In genomic region chr9:19701274-19701673, GRCh38 we compare ENCODE assay signal across 23 cellular contexts.
"Had no signal": no experiment of that assay in that cellular context is flagged by ENCODE, and none has a peak within 500 bp of the region (broad histone marks: within the 10 kb centered on the region; RNA-seq: fewer than 3 reads in every experiment).

No MANE protein-coding gene starts in this region.

- H2AFZ ChIP-seq: neural progenitor cell, parathyroid adenoma had no signal

- H3K79me2 ChIP-seq: parathyroid adenoma had no signal

- H3K27ac ChIP-seq: colonic mucosa, esophagus muscularis mucosa, foreskin keratinocyte, gastroesophageal sphincter, heart right ventricle, neural progenitor cell, parathyroid adenoma, right lobe of liver, testis, tibial artery had no signal

- H3K9me3 ChIP-seq: colonic mucosa, esophagus muscularis mucosa, gastroesophageal sphincter, heart right ventricle, right lobe of liver, testis, tibial artery had no signal

- H3K36me3 ChIP-seq: colonic mucosa, esophagus muscularis mucosa, gastroesophageal sphincter, heart right ventricle, neural progenitor cell, right lobe of liver, tibial artery had no signal

- DNase-seq: colonic mucosa; effector memory CD4-positive, alpha-beta T cell; foreskin keratinocyte; glutamatergic neuron; heart right ventricle; left colon; left ventricle myocardium superior; mesenchymal stem cell; naive thymus-derived CD4-positive, alpha-beta T cell; right lobe of liver; small intestine; stimulated activated CD4-positive, alpha-beta T cell treated with anti-CD3 and anti-CD28 coated beads, Interleukin-15, amount 100 ng/mL, for 24 hours; stimulated activated CD4-positive, alpha-beta T cell treated with anti-CD3 and anti-CD28 coated beads, Interleukin-2, amount 100 ng/mL, for 48 hours; stimulated activated naive B cell treated with anti-CD40 and anti-IgM and Interleukin-4, amounts not matched to agents 10 μg/mL and 1 μg/mL and 100 μg/mL, for 72 hours; testis; tibial artery had no signal

- H3K4me1 ChIP-seq: colonic mucosa, esophagus muscularis mucosa, gastroesophageal sphincter, heart right ventricle, neural progenitor cell, parathyroid adenoma, right lobe of liver, testis, tibial artery had no signal

- ATAC-seq: foreskin keratinocyte; gastroesophageal sphincter; heart right ventricle; left colon; left ventricle myocardium superior; naive thymus-derived CD4-positive, alpha-beta T cell; right lobe of liver; stimulated activated naive B cell treated with anti-CD40 and anti-IgM and Interleukin-4, amounts not matched to agents 10 μg/mL and 1 μg/mL and 100 μg/mL, for 72 hours had no signal

- H3K4me3 ChIP-seq: colonic mucosa, esophagus muscularis mucosa, gastroesophageal sphincter, heart right ventricle, lung, neural progenitor cell, right lobe of liver, testis, tibial artery had no signal

- H3K9ac ChIP-seq: neural progenitor cell, parathyroid adenoma had no signal

- H3K4me2 ChIP-seq: neural progenitor cell had no signal

- H3K27me3 ChIP-seq: colonic mucosa, esophagus muscularis mucosa, foreskin keratinocyte, gastroesophageal sphincter, heart right ventricle, neural progenitor cell, right lobe of liver, testis, tibial artery had no signal

- FAIRE-seq: endothelial cell of umbilical vein, islet of Langerhans, small intestine had no signal
